ENCODE assay signal across 17 cellular contexts in the genomic region with DNA sequence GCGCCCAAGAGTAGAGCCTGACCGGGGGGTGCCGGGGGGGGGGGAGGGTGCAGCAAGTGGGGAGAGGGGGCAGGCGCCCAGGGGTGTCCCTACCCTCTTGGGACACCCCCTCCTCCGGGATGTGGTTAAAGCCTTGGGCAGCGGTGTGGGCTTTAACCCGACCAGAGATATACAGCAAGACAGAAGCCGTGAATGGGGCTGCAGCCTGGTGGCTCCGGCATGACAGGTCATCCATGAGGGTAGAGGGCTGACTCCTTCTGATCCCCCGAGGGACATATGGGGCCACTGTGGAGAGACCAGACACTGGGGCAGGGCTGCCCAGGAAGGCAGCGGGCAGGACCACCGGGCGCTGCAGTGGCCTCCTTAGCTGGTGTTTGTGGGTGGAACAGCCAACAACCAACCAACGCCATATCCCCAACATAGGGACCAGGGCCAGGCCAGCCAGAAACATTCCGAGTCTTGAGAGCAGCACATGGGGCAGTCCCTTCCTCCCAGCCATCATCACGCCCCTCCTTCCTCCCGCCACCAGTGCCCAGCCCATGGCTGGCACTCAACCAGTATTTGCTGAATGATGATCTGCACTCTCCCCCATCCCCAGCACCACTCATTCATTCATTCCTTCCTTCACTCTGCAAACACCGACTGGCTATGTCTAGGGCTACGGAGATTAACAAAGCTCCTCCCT. TPM values are rescaled to one million over a fixed set of nuclear protein-coding genes. Genes with fewer than 3 reads are reported as not detected.
DNase-seq lines count a peak whose midpoint lies in the region; ATAC-seq, FAIRE-seq and TF ChIP-seq lines count a peak whose summit lies in the region.
"Had no signal": no experiment of that assay in that cellular context is flagged by ENCODE, and none has a peak within 500 bp of the region (broad histone marks: within the 10 kb centered on the region; RNA-seq: fewer than 3 reads in every experiment).

No MANE protein-coding gene starts in this region.

- TF ChIP-seq POLR2A in HepG2 (IDR thresholded peaks at IDR 0.05; ENCODE audit: insufficient read depth in 1 of 2, low read depth in 2 of 2, low read length in 2 of 2) (no peak), suprapubic skin (IDR thresholded peaks at IDR 0.05) (no peak)

- H3K4me3 ChIP-seq in HepG2 (replicated peaks in 1 of 3; ENCODE audit: insufficient read depth in 1 of 3, low read depth in 2 of 3, low read length in 3 of 3), result no peak overlapping the region
- no peak overlapping the region for H3K4me3 ChIP-seq in suprapubic skin

- H4K20me1 ChIP-seq in HepG2 (ENCODE audit: insufficient read depth, low read length), result peaks cover 14% of the 10 kb centered on the region

- H3K27ac ChIP-seq in HepG2 (ENCODE audit: extremely low read length, insufficient read depth, low read length), result no peak overlapping the region
- H3K27ac ChIP-seq in suprapubic skin, result peak overlapping the region; percentile 56

- H3K36me3 ChIP-seq in HepG2 (replicated peaks in 1 of 2; ENCODE audit: control insufficient read depth in 1 of 2, insufficient read depth in 2 of 2, low read length in 2 of 2), result peaks cover 52 to 87% of the 10 kb centered on the region in 2 experiments
- H3K36me3 ChIP-seq in suprapubic skin, result peaks cover 54% of the 10 kb centered on the region

- intact Hi-C loops in HepG2 (cut with micrococcal nuclease; ENCODE audit: unreplicated experiment), result no loop called here

- H3K4me1 ChIP-seq in HepG2 (ENCODE audit: insufficient read depth, low read length), result no peaks in the 10 kb centered on the region
- peaks cover 51% of the 10 kb centered on the region for H3K4me1 ChIP-seq in suprapubic skin

- H3K79me2 ChIP-seq in HepG2 (ENCODE audit: insufficient read depth, low read length), result peaks cover 21% of the 10 kb centered on the region

- H3K27me3 ChIP-seq in HepG2 (ENCODE audit: control insufficient read depth in 1 of 2, insufficient read depth in 2 of 2, low read length in 2 of 2), result no peaks in the 10 kb centered on the region
- H3K27me3 ChIP-seq in suprapubic skin, result no peaks in the 10 kb centered on the region

- TF ChIP-seq EP300 in HepG2 (IDR thresholded peaks at IDR 0.05; ENCODE audit: low read depth in 2 of 2, low read length in 2 of 2) (no peak), HepG2 (CRISPR knock-in tag; IDR thresholded peaks at IDR 0.05; ENCODE audit: borderline replicate concordance) (no peak), suprapubic skin (IDR thresholded peaks at IDR 0.05) (no peak)

- POLR2A ChIA-PET in HepG2 (lab: Yijun Ruan, JAX), result no interaction called here

- ATAC-seq in SK-N-SH treated with all-trans-retinoic acid at 6 μM for 48 hours (peak; percentile 29), HepG2 (no peak)
- ATAC-seq: left lobe of liver; naive thymus-derived CD4-positive, alpha-beta T cell had no signal

- TF ChIP-seq CTCF in HepG2 (CRISPR knock-in tag; IDR thresholded peaks at IDR 0.05) (no peak), suprapubic skin (IDR thresholded peaks at IDR 0.05) (no peak), GM13977 (IDR thresholded peaks at IDR 0.05; ENCODE audit: extremely low read depth, insufficient read depth, missing control alignments) (no peak)

- no peak overlapping the region for H3K4me2 ChIP-seq in HepG2 (ENCODE audit: low read depth, low read length)

- DNase-seq in HK-2 (ENCODE audit: unreplicated experiment) (peak; percentile 14), HepG2 (ENCODE audit: low spot score) (no peak), suprapubic skin (ENCODE audit: low spot score in 2 of 2) (no peak), NCI-H146 treated with DMSO at 0.1 percent for 48 hours (lab: John Stamatoyannopoulos, UW; ENCODE audit: unreplicated experiment) (no peak), NCI-H226 (no peak), GM13977 (ENCODE audit: low spot score) (no peak)
- DNase-seq: activated effector memory CD4-positive, alpha-beta T cell treated with Interleukin-2 at 50 U/mL for 16 hours; aorta; CD4-positive, CD25-positive, alpha-beta regulatory T cell; hypothalamus; MV-4-11; naive thymus-derived CD4-positive, alpha-beta T cell; NCI-H748 treated with DMSO at 0.1 percent for 48 hours had no signal

- H2AFZ ChIP-seq in HepG2 (ENCODE audit: low read length), result no peak overlapping the region

- no peak overlapping the region for H3K9ac ChIP-seq in HepG2 (ENCODE audit: insufficient read depth, low read depth, low read length)

- no peaks in the 10 kb centered on the region for H3K9me3 ChIP-seq in HepG2 (ENCODE audit: low read length)
- H3K9me3 ChIP-seq in suprapubic skin, result no peaks in the 10 kb centered on the region

- FAIRE-seq in HepG2 (lab: Jason Lieb, UNC), result no peak
- FAIRE-seq: GM12891, RCC 7860 had no signal

- in situ Hi-C loops in HepG2 (cut with HindIII; ENCODE audit: extremely low pct_ligation_motif_present, low pct_unique_long_range_greater_than_20kb), result no loop called here
- in situ Hi-C loops in GM13977 (cut with MboI; ENCODE audit: low pct_unique_long_range_greater_than_20kb, low sequenced_read_pairs, unreplicated experiment), result no loop called here

- 97% methylated on average over 12 of the region's 19 CpGs for WGBS in HepG2 (ENCODE audit: low lambda C conversion rate)
- WGBS in suprapubic skin, result 52% methylated on average over 12 of the region's 19 CpGs

- no TSS peak for BruUV-seq in HepG2 (replicated peaks; lab: Mats Ljungman, UMichigan)

- TF ChIP-seq RAD21 in HepG2 (CRISPR knock-in tag; IDR thresholded peaks at IDR 0.05), result no peak

- CTCF ChIA-PET in HepG2 (lab: Yijun Ruan, JAX; ENCODE audit: low intra/inter-chr PET ratio, low total read pairs), result no interaction called here

TF ChIP-seq in SK-N-SH treated with all-trans-retinoic acid at 6 μM for 48 hours, 23 proteins besides CTCF, POLR2A, EP300 and RAD21 (continues in another document):
- TF ChIP-seq TCF4 (CRISPR knock-in tag; IDR thresholded peaks at IDR 0.05; ENCODE audit: borderline replicate concordance), result no peak
- TF ChIP-seq ISL1 (CRISPR knock-in tag; IDR thresholded peaks at IDR 0.05), result no peak
- TF ChIP-seq SNAI2 (CRISPR knock-in tag; IDR thresholded peaks at IDR 0.05), result no peak
- TF ChIP-seq GLIS3 (CRISPR knock-in tag; IDR thresholded peaks at IDR 0.05), result no peak
- TF ChIP-seq ZNF8 (CRISPR knock-in tag; IDR thresholded peaks at IDR 0.05), result no peak

TF ChIP-seq in HepG2, 621 proteins besides CTCF, POLR2A, EP300 and RAD21 (continues in another document):
- TF ChIP-seq BRD4 (CRISPR knock-in tag; IDR thresholded peaks at IDR 0.05), result no peak

RNA-seq across cellular contexts. Expression of gene ELAVL1, which starts 18.2 kb away (rescaled TPM):
- 38.4 and 58.2 TPM in 2 replicates for total RNA-seq in HepG2 (2016; rRNA removed; fragmentation: Illumina TruSeq; extraction: Trizol)
- total RNA-seq in HepG2 (2016; cell fraction: cytosol; rRNA removed; fragmentation: Illumina TruSeq; extraction: Trizol; ENCODE audit: low read depth), result 8.6 and 10.0 TPM in 2 replicates
- total RNA-seq in HepG2 (2016; cell fraction: insoluble cytoplasmic fraction; rRNA removed; fragmentation: Illumina TruSeq; extraction: Trizol), result 41.2 and 51.9 TPM in 2 replicates
- 24.1 and 24.3 TPM in 2 replicates for total RNA-seq in HepG2 (2016; cell fraction: membrane; rRNA removed; fragmentation: Illumina TruSeq; extraction: Trizol)
- total RNA-seq in HepG2 (2016; cell fraction: nucleus; rRNA removed; fragmentation: Illumina TruSeq; extraction: Trizol), result 22.6 and 27.5 TPM in 2 replicates
- polyA plus RNA-seq in HepG2 (2011; rRNA removed), result 25.6 and 27.9 TPM in 2 replicates
- polyA plus RNA-seq in HepG2 (2011; cell fraction: cytosol; rRNA removed), result 35.9 and 37.1 TPM in 2 replicates
- 16.7 and 17.2 TPM in 2 replicates for polyA plus RNA-seq in HepG2 (2011; cell fraction: nucleus; rRNA removed)
- polyA plus RNA-seq in HepG2 (2012), result 37.6 and 45.7 TPM in 2 replicates
- 16.8 and 20.9 TPM in 2 replicates for polyA plus RNA-seq in HepG2 (2016; cell fraction: cytosol; fragmentation: Illumina TruSeq; extraction: Trizol; ENCODE audit: low read depth)
- 86.4 and 99.7 TPM in 2 replicates for polyA plus RNA-seq in HepG2 (2016; cell fraction: insoluble cytoplasmic fraction; fragmentation: Illumina TruSeq; extraction: Trizol; ENCODE audit: low read depth)
- polyA plus RNA-seq in HepG2 (2016; cell fraction: membrane; fragmentation: Illumina TruSeq; extraction: Trizol; ENCODE audit: low read depth), result 22.9 and 27.5 TPM in 2 replicates
- polyA plus RNA-seq in HepG2 (2016; cell fraction: nucleus; fragmentation: Illumina TruSeq; extraction: Trizol; ENCODE audit: insufficient read depth, low read depth), result 51.0 and 52.2 TPM in 2 replicates
- polyA minus RNA-seq in HepG2 (2011; rRNA and poly(A)+ RNA removed; ENCODE audit: low replicate concordance), result 35.9 and 54.6 TPM in 2 replicates
- polyA minus RNA-seq in HepG2 (2011; cell fraction: cytosol; rRNA and poly(A)+ RNA removed), result 26.8 and 28.9 TPM in 2 replicates
- 7.3 and 10.2 TPM in 2 replicates for polyA minus RNA-seq in HepG2 (2011; cell fraction: nucleus; rRNA and poly(A)+ RNA removed)
- total RNA-seq in suprapubic skin, result 10 to 100 TPM; 32.4 to 38.2 (median 37.2) TPM

RNA-seq across cellular contexts. Expression of gene TIMM44, which starts 43.8 kb away (rescaled TPM):
- 71.5 and 72.6 TPM in 2 replicates for total RNA-seq in HepG2 (2016; rRNA removed; fragmentation: Illumina TruSeq; extraction: Trizol)
- 23.8 and 25.0 TPM in 2 replicates for total RNA-seq in HepG2 (2016; cell fraction: cytosol; rRNA removed; fragmentation: Illumina TruSeq; extraction: Trizol; ENCODE audit: low read depth)
- total RNA-seq in HepG2 (2016; cell fraction: insoluble cytoplasmic fraction; rRNA removed; fragmentation: Illumina TruSeq; extraction: Trizol), result 59.2 and 70.8 TPM in 2 replicates
- 31.0 and 35.7 TPM in 2 replicates for total RNA-seq in HepG2 (2016; cell fraction: membrane; rRNA removed; fragmentation: Illumina TruSeq; extraction: Trizol)
- total RNA-seq in HepG2 (2016; cell fraction: nucleus; rRNA removed; fragmentation: Illumina TruSeq; extraction: Trizol), result 41.7 and 54.7 TPM in 2 replicates
- 42.9 and 49.4 TPM in 2 replicates for polyA plus RNA-seq in HepG2 (2011; rRNA removed)
- polyA plus RNA-seq in HepG2 (2011; cell fraction: cytosol; rRNA removed), result 40.3 and 70.3 TPM in 2 replicates
- 178 and 215 TPM in 2 replicates for polyA plus RNA-seq in HepG2 (2011; cell fraction: nucleus; rRNA removed)
- polyA plus RNA-seq in HepG2 (2012), result 41.7 and 52.2 TPM in 2 replicates
- 15.4 and 19.2 TPM in 2 replicates for polyA plus RNA-seq in HepG2 (2016; cell fraction: cytosol; fragmentation: Illumina TruSeq; extraction: Trizol; ENCODE audit: low read depth)
- 61.4 and 63.3 TPM in 2 replicates for polyA plus RNA-seq in HepG2 (2016; cell fraction: insoluble cytoplasmic fraction; fragmentation: Illumina TruSeq; extraction: Trizol; ENCODE audit: low read depth)
- 24.0 and 26.3 TPM in 2 replicates for polyA plus RNA-seq in HepG2 (2016; cell fraction: membrane; fragmentation: Illumina TruSeq; extraction: Trizol; ENCODE audit: low read depth)
- polyA plus RNA-seq in HepG2 (2016; cell fraction: nucleus; fragmentation: Illumina TruSeq; extraction: Trizol; ENCODE audit: insufficient read depth, low read depth), result 95.7 and 103 TPM in 2 replicates
- polyA minus RNA-seq in HepG2 (2011; rRNA and poly(A)+ RNA removed; ENCODE audit: low replicate concordance), result 45.9 and 52.0 TPM in 2 replicates
- polyA minus RNA-seq in HepG2 (2011; cell fraction: cytosol; rRNA and poly(A)+ RNA removed), result 25.5 and 34.2 TPM in 2 replicates
- 41.6 and 45.6 TPM in 2 replicates for polyA minus RNA-seq in HepG2 (2011; cell fraction: nucleus; rRNA and poly(A)+ RNA removed)
- 10 to 100 TPM; 34.6 to 85.1 (median 54.5) TPM for total RNA-seq in suprapubic skin
